Comparison of ENCODE assay signal across 1 cellular context in genomic region chr16:88805887-88806393, GRCh38.
TF ChIP-seq lines count a peak whose summit lies in the region.

No MANE protein-coding gene starts in this region.

TF ChIP-seq in IMR-90, 13 proteins besides CTCF, POLR2A, EP300 and RAD21:
- TF ChIP-seq, protein P1, sequence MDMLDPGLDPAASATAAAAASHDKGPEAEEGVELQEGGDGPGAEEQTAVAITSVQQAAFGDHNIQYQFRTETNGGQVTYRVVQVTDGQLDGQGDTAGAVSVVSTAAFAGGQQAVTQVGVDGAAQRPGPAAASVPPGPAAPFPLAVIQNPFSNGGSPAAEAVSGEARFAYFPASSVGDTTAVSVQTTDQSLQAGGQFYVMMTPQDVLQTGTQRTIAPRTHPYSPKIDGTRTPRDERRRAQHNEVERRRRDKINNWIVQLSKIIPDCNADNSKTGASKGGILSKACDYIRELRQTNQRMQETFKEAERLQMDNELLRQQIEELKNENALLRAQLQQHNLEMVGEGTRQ (IDR thresholded peaks at IDR 0.05; ENCODE audit: low read depth, low read length), result no peak
- TF ChIP-seq RCOR1 (IDR thresholded peaks at IDR 0.05; ENCODE audit: insufficient replicate concordance, low read length) (no peak), CHD1 (IDR thresholded peaks at IDR 0.05; ENCODE audit: low read depth, low read length) (no peak), ELK1 (IDR thresholded peaks at IDR 0.05; ENCODE audit: borderline replicate concordance, low read depth, low read length) (no peak), RFX5 (IDR thresholded peaks at IDR 0.05; ENCODE audit: low read depth, low read length) (no peak), MAZ (IDR thresholded peaks at IDR 0.05; ENCODE audit: borderline replicate concordance, low read depth, low read length) (no peak), CEBPB (IDR thresholded peaks at IDR 0.05; ENCODE audit: low read depth, low read length) (no peak), BHLHE40 (IDR thresholded peaks at IDR 0.05; ENCODE audit: low read depth, low read length) (no peak), MXI1 (IDR thresholded peaks at IDR 0.05; ENCODE audit: borderline replicate concordance, low read depth, low read length) (no peak), FOS (IDR thresholded peaks at IDR 0.05; ENCODE audit: low read depth, low read length) (no peak), MAFK (IDR thresholded peaks at IDR 0.05; ENCODE audit: low read depth, low read length) (no peak), SMC3 (IDR thresholded peaks at IDR 0.05; ENCODE audit: low read depth, low read length) (no peak), NFE2L2 (IDR thresholded peaks at IDR 0.05; ENCODE audit: low read depth, low read length) (no peak)
